16 cellular contexts compared by ENCODE assay signal in genomic region chr1:91835087-91835521, GRCh38.
"Had no signal": no experiment of that assay in that cellular context is flagged by ENCODE, and none has a peak within 500 bp of the region (broad histone marks: within the 10 kb centered on the region; RNA-seq: fewer than 3 reads in every experiment).

No MANE protein-coding gene starts in this region.

- H3K27ac ChIP-seq: testis, uterus had no signal

- H3K9me3 Mint-ChIP-seq: activated naive CD4-positive, alpha-beta T cell treated with anti-CD3 and anti-CD28 coated beads, Interleukin-2, amount 50 U/mL, for 72 hours; activated T-cell treated with anti-CD3 and anti-CD28 coated beads, Interleukin-2, amount 50 U/mL, for 24 hours; central memory CD8-positive, alpha-beta T cell; naive thymus-derived CD4-positive, alpha-beta T cell had no signal

- H3K27ac Mint-ChIP-seq: activated naive CD4-positive, alpha-beta T cell treated with anti-CD3 and anti-CD28 coated beads, Interleukin-2, amount 50 U/mL, for 72 hours; activated T-cell treated with anti-CD3 and anti-CD28 coated beads, Interleukin-2, amount 50 U/mL, for 24 hours; brain; progenitor cell of endocrine pancreas had no signal

- H3K4me3 Mint-ChIP-seq: activated T-cell treated with anti-CD3 and anti-CD28 coated beads, Interleukin-2, amount 50 U/mL, for 24 hours; brain; central memory CD8-positive, alpha-beta T cell; naive thymus-derived CD4-positive, alpha-beta T cell had no signal

- H3K4me3 ChIP-seq: testis, uterus had no signal

- H3K36me3 ChIP-seq: uterus had no signal

- DNase-seq: activated effector memory CD4-positive, alpha-beta T cell treated with anti-CD3 and anti-CD28 coated beads, Interleukin-2, amount 50 U/mL, for 16 hours; activated T-cell treated with anti-CD3 and anti-CD28 coated beads, Interleukin-2, amount 50 U/mL, for 24 hours; amniotic stem cell; cortex of kidney; effector CD8-positive, alpha-beta T cell; naive thymus-derived CD4-positive, alpha-beta T cell; nucleus accumbens; stimulated activated naive CD8-positive, alpha-beta T cell treated with anti-CD3 and anti-CD28 coated beads, Interleukin-15, Interleukin-2, amounts not matched to agents 100 U/mL and 50 U/mL, for 24 hours; testis; uterus had no signal

- H3K36me3 Mint-ChIP-seq: activated naive CD4-positive, alpha-beta T cell treated with anti-CD3 and anti-CD28 coated beads, Interleukin-2, amount 50 U/mL, for 72 hours; brain had no signal

- H3K9me3 ChIP-seq: testis, uterus had no signal

- H3K27me3 ChIP-seq: testis, uterus had no signal

- ATAC-seq: activated CD4-positive, CD25-positive, alpha-beta regulatory T cell treated with anti-CD3 and anti-CD28 coated beads, Interleukin-2, amount 50 U/mL, for 24 hours; activated naive CD4-positive, alpha-beta T cell treated with anti-CD3 and anti-CD28 coated beads, Interleukin-2, amount 50 U/mL, for 72 hours; naive thymus-derived CD4-positive, alpha-beta T cell; sciatic nerve; stimulated activated naive CD8-positive, alpha-beta T cell treated with anti-CD3 and anti-CD28 coated beads, Interleukin-15, Interleukin-2, amounts not matched to agents 100 U/mL and 50 U/mL, for 24 hours had no signal

- H3K27me3 Mint-ChIP-seq: activated T-cell treated with anti-CD3 and anti-CD28 coated beads, Interleukin-2, amount 50 U/mL, for 24 hours; central memory CD8-positive, alpha-beta T cell; progenitor cell of endocrine pancreas had no signal
